ENCODE assay signal across 17 cellular contexts in the genomic region with DNA sequence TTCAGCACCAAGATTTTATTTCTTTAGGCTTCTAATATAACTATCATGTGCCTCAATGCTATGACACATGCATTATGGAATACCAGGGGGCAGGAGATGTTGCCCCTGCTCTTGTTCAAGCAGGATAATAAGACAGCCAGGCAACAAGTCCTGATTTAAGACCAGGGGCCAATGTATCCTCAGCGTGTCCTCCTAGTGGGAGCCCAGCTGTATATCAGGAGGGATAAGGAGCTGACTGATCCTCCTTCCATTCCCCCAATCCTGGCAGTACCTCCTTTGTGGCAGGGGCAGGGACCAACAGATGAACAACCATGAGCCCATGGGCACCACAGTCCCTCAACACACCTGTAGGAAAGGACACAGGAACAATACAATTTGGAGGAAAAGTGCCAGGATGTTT. TPM values are rescaled to one million over a fixed set of nuclear protein-coding genes. Genes with fewer than 3 reads are reported as not detected.
A peak's percentile ranks its signal among the peaks of the same experiment; 100 is the strongest.
DNase-seq lines count a peak whose midpoint lies in the region; ATAC-seq and TF ChIP-seq lines count a peak whose summit lies in the region.
"Had no signal": no experiment of that assay in that cellular context is flagged by ENCODE, and none has a peak within 500 bp of the region (broad histone marks: within the 10 kb centered on the region; RNA-seq: fewer than 3 reads in every experiment).

No MANE protein-coding gene starts in this region.

- no peak overlapping the region for H2BK120ac ChIP-seq in trophoblast cell (ENCODE audit: insufficient read depth, low read length, poor library complexity)

- peaks cover 7% of the 10 kb centered on the region for H3K79me1 ChIP-seq in trophoblast cell (ENCODE audit: low read length)

- no peak overlapping the region for H4K12ac ChIP-seq in trophoblast cell (ENCODE audit: low read depth, low read length)

- peak overlapping the region; percentile 28 for H3K18ac ChIP-seq in trophoblast cell (ENCODE audit: low read length)

- H3K9me3 ChIP-seq in right atrium auricular region, result no peaks in the 10 kb centered on the region
- H3K9me3 ChIP-seq in trophoblast cell (ENCODE audit: insufficient read depth, low read depth, low read length), result no peaks in the 10 kb centered on the region
- H3K9me3 ChIP-seq: thyroid gland had no signal

- H2AK5ac ChIP-seq in trophoblast cell (ENCODE audit: low read length), result no peak overlapping the region

- intact Hi-C loops in left ventricle myocardium superior (cut with micrococcal nuclease), result no loop called here

- peak overlapping the region; percentile 20 for H3K23ac ChIP-seq in trophoblast cell (ENCODE audit: low read length)

- H3K27ac ChIP-seq in right atrium auricular region (peak overlapping the region; percentile 77 to 89), coronary artery (peak overlapping the region; percentile 87 to 91), trophoblast cell (ENCODE audit: low read depth, low read length) (no peak overlapping the region)

- peak overlapping the region; percentile 6 for H2BK12ac ChIP-seq in trophoblast cell (ENCODE audit: low read length)

- H4K91ac ChIP-seq in trophoblast cell (ENCODE audit: low read depth, low read length), result peak overlapping the region; percentile 50

- ATAC-seq in left ventricle myocardium superior (no peak), left lobe of liver (no peak), GM19324 (IDR thresholded peaks at IDR 0.05; ENCODE audit: low FRiP score, unreplicated experiment) (no peak)
- ATAC-seq: esophagus mucosa, T-cell had no signal

- H3K79me2 ChIP-seq in trophoblast cell (ENCODE audit: control insufficient read depth, insufficient read depth, low read length, poor library complexity), result peaks cover 8% of the 10 kb centered on the region

- H3K4me2 ChIP-seq in trophoblast cell (ENCODE audit: low read length), result no peak overlapping the region

- WGBS in trophoblast cell (ENCODE audit: extremely low coverage, insufficient coverage, insufficient read length), result no CpG with 5 or more reads among the region's 1 CpG

- H3K4me1 ChIP-seq in right atrium auricular region, result peaks cover 0 to 43% of the 10 kb centered on the region in 2 donors
- peaks cover 7 to 11% of the 10 kb centered on the region in 2 experiments for H3K4me1 ChIP-seq in trophoblast cell (ENCODE audit: control insufficient read depth in 1 of 2, insufficient read depth in 2 of 2, low read length in 2 of 2)

- peak overlapping the region; percentile 4 for H3K9ac ChIP-seq in trophoblast cell (ENCODE audit: low read length)

- H2AFZ ChIP-seq in trophoblast cell (ENCODE audit: insufficient read depth, low read length, poor library complexity), result no peak overlapping the region

- H4K8ac ChIP-seq in trophoblast cell (ENCODE audit: low read depth, low read length), result no peak overlapping the region

- H3K4ac ChIP-seq in trophoblast cell (ENCODE audit: low read depth, low read length), result peak overlapping the region; percentile 82

- H2BK5ac ChIP-seq in trophoblast cell (ENCODE audit: low read depth, low read length, poor library complexity), result no peak overlapping the region

- H3K4me3 ChIP-seq in right atrium auricular region (no peak overlapping the region), coronary artery (no peak overlapping the region), trophoblast cell (ENCODE audit: low read depth, low read length) (no peak overlapping the region)
- H3K4me3 ChIP-seq: thyroid gland had no signal

- H3K27me3 ChIP-seq in right atrium auricular region (no peaks in the 10 kb centered on the region), trophoblast cell (ENCODE audit: insufficient read depth, low read length) (no peaks in the 10 kb centered on the region)
- H3K27me3 ChIP-seq: thyroid gland had no signal

- TF ChIP-seq CTCF in right atrium auricular region (IDR thresholded peaks at IDR 0.05) (no peak), coronary artery (IDR thresholded peaks at IDR 0.05) (no peak)

- DNase-seq in right atrium auricular region (ENCODE audit: low spot score) (no peak), left ventricle myocardium superior (no peak), coronary artery (ENCODE audit: low spot score) (no peak), trophoblast cell (no peak), NCI-H1694 (lab: John Stamatoyannopoulos, UW) (no peak), left lobe of liver (ENCODE audit: low spot score) (no peak), NCI-H2171 (lab: John Stamatoyannopoulos, UW) (no peak)
- DNase-seq: activated B cell treated with CpG ODN at 0.5 μM for 24 hours; amniotic stem cell; NCI-H2029 treated with DMSO at 0.1 percent for 48 hours; NCI-H526; posterior cingulate gyrus; stimulated activated CD4-positive, alpha-beta T cell treated with anti-CD3 and anti-CD28 coated beads, Interleukin-15, amount 100 ng/mL, for 24 hours; T-cell; thyroid gland had no signal

- peaks cover 35% of the 10 kb centered on the region for H3K36me3 ChIP-seq in right atrium auricular region
- peaks cover 16 to 24% of the 10 kb centered on the region in 2 experiments for H3K36me3 ChIP-seq in trophoblast cell (ENCODE audit: control insufficient read depth in 1 of 2, insufficient read depth in 2 of 2, low read length in 2 of 2)

- no peak overlapping the region for H3K14ac ChIP-seq in trophoblast cell (ENCODE audit: low read length)

RNA-seq across cellular contexts. Expression of a gene that starts 29.3 kb away (rescaled TPM):
- 100 to 1,000 TPM; 114 to 120 TPM for total RNA-seq in right atrium auricular region
- total RNA-seq in left ventricle myocardium superior, result 117 TPM
- 93.6 and 96.6 TPM in 2 replicates for polyA plus RNA-seq in trophoblast cell (2013)
- 3.6 TPM for total RNA-seq in left lobe of liver

RNA-seq across cellular contexts. Expression of a gene that starts 57.8 kb away (rescaled TPM):
- total RNA-seq in right atrium auricular region, result 10 to 100 TPM; 19.8 to 27.6 TPM
- total RNA-seq in left ventricle myocardium superior, result 50.8 TPM
- polyA plus RNA-seq in trophoblast cell (2013), result 72.9 and 74.4 TPM in 2 replicates
- total RNA-seq in left lobe of liver, result 59.2 TPM

Comparison
In these comparisons a context has a peak if more than half of its experiments do, and no peak if none do; other contexts are left out.
1. RNA of a gene that starts 29.3 kb away (total RNA-seq): 114 to 120 TPM in right atrium auricular region and 117 TPM in left ventricle myocardium superior (single experiment); 3.6 TPM in left lobe of liver (single experiment); every median in the first group is over 10 times any median in the second.